Comparison of ENCODE assay signal across 1 cellular context in genomic region chr5:132425009-132425937, GRCh38.
TF ChIP-seq lines count a peak whose summit lies in the region.

No MANE protein-coding gene starts in this region.

TF ChIP-seq in GM12878, 131 proteins besides CTCF, POLR2A, EP300 and RAD21 (continued from another document and continues in another):
- TF ChIP-seq ZBTB4 (CRISPR knock-in tag; IDR thresholded peaks at IDR 0.05) (no peak), TAF1 (IDR thresholded peaks at IDR 0.05; ENCODE audit: borderline replicate concordance, low read depth, low read length) (0 out of 2 replicates have a peak, but pooled peaks have one; percentile 59), NR2F1 (conservative IDR thresholded peaks at IDR 0.05) (peak; percentile 79), CUX1 (IDR thresholded peaks at IDR 0.05; ENCODE audit: insufficient replicate concordance, low read depth, low read length) (peak; percentile 47), RUNX3 (IDR thresholded peaks at IDR 0.05; ENCODE audit: low read length) (no peak), MTA2 (IDR thresholded peaks at IDR 0.05; ENCODE audit: low read depth) (peak; percentile 93), CBX3 (IDR thresholded peaks at IDR 0.05; ENCODE audit: borderline replicate concordance, low read depth) (no peak), BMI1 (IDR thresholded peaks at IDR 0.05; ENCODE audit: borderline replicate concordance) (0 out of 2 replicates have a peak, but pooled peaks have one; percentile 40), MXI1 (IDR thresholded peaks at IDR 0.05; ENCODE audit: low read depth, low read length) (peak; percentile 93), ZNF592 (IDR thresholded peaks at IDR 0.05) (peak; percentile 8; the same call in 1 of the 2 replicates), REST (IDR thresholded peaks at IDR 0.05; ENCODE audit: low read depth, low read length) (no peak), FOS (IDR thresholded peaks at IDR 0.05; ENCODE audit: borderline replicate concordance, extremely low read depth, insufficient read length) (no peak), ASH2L (IDR thresholded peaks at IDR 0.05; ENCODE audit: borderline replicate concordance, low read depth) (no peak), TARDBP (IDR thresholded peaks at IDR 0.05; ENCODE audit: borderline replicate concordance) (peak; percentile 51; the same call in 1 of the 2 replicates), HCFC1 (IDR thresholded peaks at IDR 0.05; ENCODE audit: low read length) (no peak), JUNB (IDR thresholded peaks at IDR 0.05) (no peak; the same call in 1 of the 2 replicates), PML (IDR thresholded peaks at IDR 0.05; ENCODE audit: low read length) (no peak), SPI1 (IDR thresholded peaks at IDR 0.05; ENCODE audit: borderline replicate concordance, insufficient read depth, low read depth, low read length) (peak; percentile 5; the same call in 1 of the 2 replicates), PRDM15 (CRISPR knock-in tag; IDR thresholded peaks at IDR 0.05) (no peak), SIX5 (IDR thresholded peaks at IDR 0.05; ENCODE audit: low read depth, low read length, severe bottlenecking) (no peak), SKIL (IDR thresholded peaks at IDR 0.05; ENCODE audit: low read depth, poor library complexity, severe bottlenecking) (peak; percentile 95), CREM (IDR thresholded peaks at IDR 0.05; ENCODE audit: low read depth) (peak; percentile 87; the same call in 1 of the 2 replicates), GATAD2B (conservative IDR thresholded peaks at IDR 0.05; ENCODE audit: low read depth) (peak; percentile 81), EGR1 (IDR thresholded peaks at IDR 0.05; ENCODE audit: borderline replicate concordance in 1 of 2, low read depth in 2 of 2, low read length in 2 of 2) (peak in 1 of 2 experiments; percentile 80; a peak in 1 of 3 replicates), SUPT20H (IDR thresholded peaks at IDR 0.05; ENCODE audit: borderline replicate concordance, control insufficient read depth, low read depth, low read length) (no peak), SP1 (IDR thresholded peaks at IDR 0.05; ENCODE audit: low read depth, low read length) (peak; percentile 59), CREB1 (IDR thresholded peaks at IDR 0.05; ENCODE audit: low read depth) (no peak), NFXL1 (IDR thresholded peaks at IDR 0.05; ENCODE audit: borderline replicate concordance) (no peak), NFYA (IDR thresholded peaks at IDR 0.05; ENCODE audit: borderline replicate concordance, low read depth, low read length) (no peak)
